In genomic region chr16:89873822-89874689, GRCh38 we compare ENCODE assay signal across 8 cellular contexts. TPM values are rescaled to one million over a fixed set of nuclear protein-coding genes. Genes with fewer than 3 reads are reported as not detected.
DNase-seq lines count a peak whose midpoint lies in the region; ATAC-seq and TF ChIP-seq lines count a peak whose summit lies in the region.

No MANE protein-coding gene starts in this region.

- H2AFZ ChIP-seq in parathyroid adenoma = peak overlapping the region; percentile 92

- no peaks in the 10 kb centered on the region for H3K9me3 ChIP-seq in parathyroid adenoma (ENCODE audit: control insufficient read depth, low read length)
- H3K9me3 ChIP-seq in thyroid gland = no peaks in the 10 kb centered on the region

- no peak for TF ChIP-seq POLR2A in thyroid gland (IDR thresholded peaks at IDR 0.05)

- peak; percentile 69 for ATAC-seq in HG02759 (IDR thresholded peaks at IDR 0.05; ENCODE audit: unreplicated experiment)

- peaks cover 9% of the 10 kb centered on the region for H3K36me3 ChIP-seq in GM06990 (ENCODE audit: control insufficient read depth, insufficient read depth, low read length)
- no peaks in the 10 kb centered on the region for H3K36me3 ChIP-seq in parathyroid adenoma (ENCODE audit: control insufficient read depth, insufficient read depth, low read length)
- peaks cover 0 to 7% of the 10 kb centered on the region in 2 donors for H3K36me3 ChIP-seq in thyroid gland

- DNase-seq in GM06990 (ENCODE audit: extremely low read depth, insufficient read length) = peak; percentile 97
- DNase-seq in NCI-H1417 (lab: John Stamatoyannopoulos, UW) = peak; percentile 86 to 94 (median 88)
- DNase-seq in T follicular helper cell (ENCODE audit: low read depth) = peak; percentile 91
- peak; percentile 99 for DNase-seq in cardiac septum (ENCODE audit: low spot score)
- peak; percentile 85 for DNase-seq in thyroid gland

- TF ChIP-seq CTCF in GM06990 (IDR thresholded peaks at IDR 0.05; ENCODE audit: insufficient read depth, low read length, poor library complexity, severe bottlenecking) (no peak), parathyroid adenoma (IDR thresholded peaks at IDR 0.05) (no peak), thyroid gland (IDR thresholded peaks at IDR 0.05) (no peak)

- H3K27me3 ChIP-seq in GM06990 (replicated peaks; ENCODE audit: control insufficient read depth, insufficient read depth, low read length) = no peaks in the 10 kb centered on the region
- no peaks in the 10 kb centered on the region for H3K27me3 ChIP-seq in parathyroid adenoma (ENCODE audit: control insufficient read depth, insufficient read depth, low read length)
- H3K27me3 ChIP-seq in thyroid gland = no peaks in the 10 kb centered on the region

- peak overlapping the region; percentile 100 for H3K27ac ChIP-seq in adipose tissue (ENCODE audit: low read depth, low read length)
- H3K27ac ChIP-seq in parathyroid adenoma = peak overlapping the region; percentile 98
- H3K27ac ChIP-seq in thyroid gland = peak overlapping the region; percentile 100

- H3K4me3 ChIP-seq in GM06990 (replicated peaks; ENCODE audit: low read depth, low read length) = peak overlapping the region; percentile 78
- peak overlapping the region; percentile 100 for H3K4me3 ChIP-seq in parathyroid adenoma (ENCODE audit: low read depth, low read length)
- peak overlapping the region; percentile 83 to 99 (median 91) for H3K4me3 ChIP-seq in thyroid gland (replicated peaks in 1 of 3)

- H3K9ac ChIP-seq in parathyroid adenoma = peak overlapping the region; percentile 92

- WGBS in adipose tissue, 3 donors = 2 to 4% (median 3%) methylated on average over 60 to 76 of the region's 76 CpGs
- WGBS in thyroid gland, 2 donors = 19 to 22% methylated on average over 15 to 27 of the region's 76 CpGs

- intact Hi-C loops in cardiac septum (cut with DNase I) = loop anchor here (5.0 kb wide), 2 partner anchors 48 to 57 kb away; partner anchors contain the start of genes FANCA and TUBB3
- intact Hi-C loops in thyroid gland (cut with DNase I) = no loop called here

- no peaks in the 10 kb centered on the region for H3K4me1 ChIP-seq in parathyroid adenoma
- peaks cover 22 to 24% of the 10 kb centered on the region in 2 donors for H3K4me1 ChIP-seq in thyroid gland

- H3K79me2 ChIP-seq in parathyroid adenoma = peaks cover 24% of the 10 kb centered on the region

- peak overlapping the region; percentile 99 for H3K4me2 ChIP-seq in parathyroid adenoma (ENCODE audit: low read length)

RNA-seq across cellular contexts. Expression of gene TCF25, which starts 0.7 kb away (rescaled TPM):
- polyA plus RNA-seq in adipose tissue = 100 to 1,000 TPM in 1 of 3 donors, 10 to 100 TPM in 2; 88.9 to 122 (median 99.0) TPM
- 106 TPM for total RNA-seq in cardiac septum
- total RNA-seq in thyroid gland = 100 to 1,000 TPM; 144 to 266 (median 201) TPM

RNA-seq across cellular contexts. Expression of gene MC1R, which starts 44.6 kb away (rescaled TPM):
- 1 to 10 TPM; 2.3 to 2.7 (median 2.5) TPM for polyA plus RNA-seq in adipose tissue
- total RNA-seq in cardiac septum (4.0 TPM), thyroid gland (10 to 100 TPM in 2 of 4 donors, 1 to 10 TPM in 2; 7.7 to 16.2 (median 11.4) TPM)

RNA-seq across cellular contexts. Expression of gene SPIRE2, which starts 45.8 kb away (rescaled TPM):
- polyA plus RNA-seq in adipose tissue = 1 to 10 TPM; 1.5 to 3.4 (median 2.2) TPM
- 0.92 TPM for total RNA-seq in cardiac septum
- 10 to 100 TPM in 2 of 4 donors, 1 to 10 TPM in 2; 7.0 to 10.9 (median 9.5) TPM for total RNA-seq in thyroid gland

RNA-seq across cellular contexts. Expression of gene TUBB3, which starts 49.1 kb away (rescaled TPM):
- polyA plus RNA-seq in adipose tissue = 1 to 10 TPM; 2.6 to 7.6 (median 5.1) TPM
- 6.8 TPM for total RNA-seq in cardiac septum
- total RNA-seq in thyroid gland = 1 to 10 TPM in 1 of 4 donors, under 1 TPM in 3; 0.33 to 2.4 (median 0.68) TPM

RNA-seq across cellular contexts. Expression of gene FANCA, which starts 57.6 kb away (rescaled TPM):
- polyA plus RNA-seq in adipose tissue = 1 to 10 TPM; 1.3 to 2.8 (median 2.0) TPM
- total RNA-seq in cardiac septum = 1.0 TPM
- total RNA-seq in thyroid gland = 10 to 100 TPM in 1 of 4 donors, 1 to 10 TPM in 3; 2.3 to 10.3 (median 3.6) TPM

Comparison
In these comparisons a context has a peak if more than half of its experiments do, and no peak if none do; other contexts are left out.
1. Peak in every context shown above with its lines: DNase-seq, ATAC-seq, H3K4me3 ChIP-seq and H3K27ac ChIP-seq.